ENCODE assay signal across 18 cellular contexts in genomic region chr14:56759094-56759493, GRCh38. TPM values are rescaled to one million over a fixed set of nuclear protein-coding genes. Genes with fewer than 3 reads are reported as not detected.
DNase-seq lines count a peak whose midpoint lies in the region; ATAC-seq, FAIRE-seq and TF ChIP-seq lines count a peak whose summit lies in the region.
"Had no signal": no experiment of that assay in that cellular context is flagged by ENCODE, and none has a peak within 500 bp of the region (broad histone marks: within the 10 kb centered on the region; RNA-seq: fewer than 3 reads in every experiment).

No MANE protein-coding gene starts in this region.

- H3K9ac ChIP-seq in SK-N-MC (ENCODE audit: insufficient read length): no peak overlapping the region
- H3K9ac ChIP-seq: KMS-11 had no signal

- peak; percentile 9 to 16 for DNase-seq in HAP-1 (ENCODE audit: low spot score in 2 of 2)
- DNase-seq in NCI-H2227 treated with DMSO at 0.1 percent for 48 hours (lab: John Stamatoyannopoulos, UW): peak; percentile 61
- DNase-seq in SK-N-MC (ENCODE audit: low read depth, low spot score): no peak
- DNase-seq in GM12891 (ENCODE audit: insufficient read length, low spot score): no peak
- DNase-seq in stimulated activated naive CD8-positive, alpha-beta T cell treated with anti-CD3 and anti-CD28 coated beads, Interleukin-15, amount 100 ng/mL, for 72 hours: no peak
- DNase-seq in NCI-H1417 treated with DMSO at 0.1 percent for 48 hours (lab: John Stamatoyannopoulos, UW): no peak
- DNase-seq: BE2C; CD4-positive, alpha-beta memory T cell; DMS79 treated with DMSO at 0.1 percent for 48 hours; GDM1; H9; HFFc6 had no signal

- H3K4me3 Mint-ChIP-seq in stimulated activated naive CD8-positive, alpha-beta T cell treated with anti-CD3 and anti-CD28 coated beads, Interleukin-15, amount 100 ng/mL, for 72 hours: no peak overlapping the region
- H3K4me3 Mint-ChIP-seq: CD4-positive, alpha-beta memory T cell; H9; HFFc6 had no signal

- H3K27me3 Mint-ChIP-seq in stimulated activated naive CD8-positive, alpha-beta T cell treated with anti-CD3 and anti-CD28 coated beads, Interleukin-15, amount 100 ng/mL, for 72 hours: peaks cover 6% of the 10 kb centered on the region

- H3K27me3 ChIP-seq in HAP-1 (ENCODE audit: low read depth): no peaks in the 10 kb centered on the region

- H3K9me3 ChIP-seq in HAP-1: no peaks in the 10 kb centered on the region
- no peaks in the 10 kb centered on the region for H3K9me3 ChIP-seq in SK-N-MC (ENCODE audit: low read depth, low read length)
- H3K9me3 ChIP-seq: A549, BE2C had no signal

- no peak for FAIRE-seq in GM12891 (lab: Jason Lieb, UNC)
- FAIRE-seq: A549, HepG2 had no signal

- TF ChIP-seq POLR2A in GM12891 (IDR thresholded peaks at IDR 0.05; ENCODE audit: low read depth, low read length): no peak

- H3K27ac ChIP-seq in SK-N-MC: peak overlapping the region; percentile 67; the same call in 1 of the 2 replicates
- H3K27ac ChIP-seq: A549, C4-2B, KMS-11 had no signal

- peaks cover 32% of the 10 kb centered on the region for H3K4me1 ChIP-seq in HAP-1
- H3K4me1 ChIP-seq: A549, BE2C had no signal

- H3K27ac Mint-ChIP-seq in stimulated activated naive CD8-positive, alpha-beta T cell treated with anti-CD3 and anti-CD28 coated beads, Interleukin-15, amount 100 ng/mL, for 72 hours: peak overlapping the region in 1 of 2 donors; percentile 48
- H3K27ac Mint-ChIP-seq: CD4-positive, alpha-beta memory T cell; HFFc6 had no signal

- in situ Hi-C loops in HAP-1 (cut with MboI; ENCODE audit: low sequenced_read_pairs): no loop called here

- no peak for ATAC-seq in stimulated activated naive CD8-positive, alpha-beta T cell treated with anti-CD3 and anti-CD28 coated beads, Interleukin-15, amount 100 ng/mL, for 72 hours
- ATAC-seq in HG03280 (IDR thresholded peaks at IDR 0.05; ENCODE audit: unreplicated experiment): no peak
- ATAC-seq: A549, HepG2 had no signal

- H3K4me3 ChIP-seq in HAP-1 (no peak overlapping the region), SK-N-MC (no peak overlapping the region; the same call in 1 of the 2 replicates)
- H3K4me3 ChIP-seq: A549 had no signal

- no peaks in the 10 kb centered on the region for H3K4me1 Mint-ChIP-seq in stimulated activated naive CD8-positive, alpha-beta T cell treated with anti-CD3 and anti-CD28 coated beads, Interleukin-15, amount 100 ng/mL, for 72 hours
- H3K4me1 Mint-ChIP-seq: CD4-positive, alpha-beta memory T cell had no signal

- H3K9me3 Mint-ChIP-seq in stimulated activated naive CD8-positive, alpha-beta T cell treated with anti-CD3 and anti-CD28 coated beads, Interleukin-15, amount 100 ng/mL, for 72 hours: no peaks in the 10 kb centered on the region
- H3K9me3 Mint-ChIP-seq: H9 had no signal

- H3K36me3 ChIP-seq in HAP-1 (replicated peaks) (no peaks in the 10 kb centered on the region), SK-N-MC (ENCODE audit: insufficient read depth, low read length) (no peaks in the 10 kb centered on the region)
- H3K36me3 ChIP-seq: BE2C had no signal

TF ChIP-seq in GM12891, 5 proteins besides CTCF, POLR2A, EP300 and RAD21:
- no peak for TF ChIP-seq PAX5 (IDR thresholded peaks at IDR 0.05; ENCODE audit: insufficient read depth, low read length, severe bottlenecking)
- no peak for TF ChIP-seq POU2F2 (IDR thresholded peaks at IDR 0.05; ENCODE audit: low read depth, low read length)

RNA-seq across cellular contexts. Expression of gene OTX2, which starts 51.2 kb away (rescaled TPM):
- not detected for polyA plus RNA-seq in GM12891 (2012; ENCODE audit: low read depth, missing spikeins)
- polyA plus RNA-seq: A549; AG04450; CD4-positive, alpha-beta memory T cell; HepG2 had no signal

Comparison
In these comparisons a context has a peak if more than half of its experiments do, and no peak if none do; other contexts are left out.
1. DNase-seq: peak in HAP-1 (2 of 2) and NCI-H2227 treated with DMSO at 0.1 percent for 48 hours (single experiment); none in SK-N-MC (single experiment), GM12891 (single experiment), stimulated activated naive CD8-positive, alpha-beta T cell treated with anti-CD3 and anti-CD28 coated beads, Interleukin-15, amount 100 ng/mL, for 72 hours (0 of 2) and NCI-H1417 treated with DMSO at 0.1 percent for 48 hours (single experiment).